Comparison of ENCODE assay signal across 8 cellular contexts in genomic region chr2:104944495-104944894, GRCh38.
DNase-seq lines count a peak whose midpoint lies in the region; TF ChIP-seq lines count a peak whose summit lies in the region.

No MANE protein-coding gene starts in this region.

- H3K36me3 ChIP-seq in BE2C (no peaks in the 10 kb centered on the region), vagina (no peaks in the 10 kb centered on the region)

- TF ChIP-seq POLR2A in vagina (IDR thresholded peaks at IDR 0.05), result no peak

- no peak overlapping the region for H3K27ac ChIP-seq in vagina

- no peak for DNase-seq in BE2C
- DNase-seq in HS-5 (ENCODE audit: low read depth), result peak; percentile 14
- peak; percentile 1 for DNase-seq in amniotic epithelial cell (ENCODE audit: low read depth)
- DNase-seq in left kidney (ENCODE audit: low read depth, low spot score), result peak; percentile 81
- DNase-seq in dedifferentiated amniotic fluid mesenchymal stem cell (ENCODE audit: extremely low spot score), result no peak
- DNase-seq in vagina (ENCODE audit: extremely low spot score in 2 of 2), result no peak
- DNase-seq in epidermal melanocyte (ENCODE audit: insufficient read length, low spot score), result no peak
- no peak for DNase-seq in AML-193 (lab: John Stamatoyannopoulos, UW)

- no peak overlapping the region for H3K4me3 ChIP-seq in BE2C (ENCODE audit: low read depth, low read length)
- H3K4me3 ChIP-seq in vagina, result no peak overlapping the region

- no peaks in the 10 kb centered on the region for H3K4me1 ChIP-seq in BE2C
- H3K4me1 ChIP-seq in vagina, result no peaks in the 10 kb centered on the region

- TF ChIP-seq CTCF in BE2C (IDR thresholded peaks at IDR 0.05; ENCODE audit: low read depth, low read length), result peak; percentile 44
- no peak for TF ChIP-seq CTCF in vagina (IDR thresholded peaks at IDR 0.05)

- H3K9me3 ChIP-seq in BE2C (no peaks in the 10 kb centered on the region), vagina (no peaks in the 10 kb centered on the region)

- intact Hi-C loops in vagina (cut with DNase I), result no loop called here

- H3K27me3 ChIP-seq in BE2C (no peaks in the 10 kb centered on the region), vagina (no peaks in the 10 kb centered on the region)

Comparison
In these comparisons a context has a peak if more than half of its experiments do, and no peak if none do; other contexts are left out.
1. DNase-seq: peak in HS-5 (single experiment), amniotic epithelial cell (single experiment) and left kidney (single experiment); none in BE2C (single experiment), dedifferentiated amniotic fluid mesenchymal stem cell (single experiment), vagina (0 of 2), epidermal melanocyte (single experiment) and AML-193 (0 of 2).